ENCODE assay signal across 8 cellular contexts in the genomic region with DNA sequence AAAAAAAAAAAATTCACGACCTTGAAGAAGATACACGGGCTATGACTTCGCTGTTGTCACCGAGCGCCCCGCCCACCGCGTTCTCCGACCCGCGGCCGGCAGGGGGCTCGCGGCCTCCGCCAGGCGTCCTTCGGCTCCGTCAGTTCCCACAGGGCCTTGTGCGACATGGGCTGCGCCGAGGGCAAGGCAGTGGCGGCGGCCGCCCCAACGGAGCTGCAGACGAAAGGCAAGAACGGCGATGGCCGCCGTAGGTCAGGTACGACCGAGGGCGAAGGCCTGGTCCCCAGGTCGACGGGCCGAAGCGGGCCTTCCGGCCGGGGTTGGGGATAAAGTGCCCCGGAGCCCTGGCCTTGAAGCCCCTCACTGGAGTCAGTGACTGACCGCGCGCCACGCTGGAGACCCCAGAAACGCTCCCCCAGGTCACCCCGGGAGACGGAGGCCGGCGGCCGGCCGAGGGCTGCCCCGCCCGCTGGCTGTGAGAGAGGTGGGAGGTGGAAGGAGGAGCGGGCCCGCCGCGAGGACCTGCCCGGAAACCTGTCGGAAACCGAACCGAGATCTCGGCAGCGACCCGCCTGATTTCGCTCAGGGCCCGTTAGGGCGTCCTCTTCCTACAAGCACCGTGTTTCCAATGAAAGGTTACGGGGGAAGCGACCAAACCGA. TPM values are rescaled to one million over a fixed set of nuclear protein-coding genes. Genes with fewer than 3 reads are reported as not detected.
A peak's percentile ranks its signal among the peaks of the same experiment; 100 is the strongest.
DNase-seq lines count a peak whose midpoint lies in the region; TF ChIP-seq lines count a peak whose summit lies in the region.

A gene (plus strand): TSS at position 142 of the 660 bp plus-strand sequence. CDS start 24 bp downstream, at position 166.

- H3K36me3 Mint-ChIP-seq in endothelial cell (ENCODE audit: low read depth, unreplicated experiment) (no peaks in the 10 kb centered on the region), mesothelial cell of epicardium (peaks cover 4% of the 10 kb centered on the region)

- H3K4me3 Mint-ChIP-seq in endothelial cell (ENCODE audit: unreplicated experiment) (peak within 1 kb of the TSS; percentile 93), mesothelial cell of epicardium (peak within 1 kb of the TSS; percentile 75)

- peak within 1 kb of the TSS; percentile 47; the same call in 1 of the 2 replicates for H3K4me3 ChIP-seq in GM08714 (ENCODE audit: low read length)

- H3K4me1 Mint-ChIP-seq in endothelial cell (ENCODE audit: unreplicated experiment) (peaks cover 5% of the 10 kb centered on the region), mesothelial cell of epicardium (peaks cover 16% of the 10 kb centered on the region)

- H3K27me3 Mint-ChIP-seq in endothelial cell (ENCODE audit: unreplicated experiment): peaks cover 2% of the 10 kb centered on the region
- H3K27me3 Mint-ChIP-seq in mesothelial cell of epicardium (ENCODE audit: low read depth): no peaks in the 10 kb centered on the region

- H3K9me3 Mint-ChIP-seq in endothelial cell (ENCODE audit: unreplicated experiment): no peaks in the 10 kb centered on the region
- H3K9me3 Mint-ChIP-seq in mesothelial cell of epicardium: peaks cover 3% of the 10 kb centered on the region

- peak; percentile 71 for TF ChIP-seq CTCF in endothelial cell (IDR thresholded peaks at IDR 0.05; ENCODE audit: unreplicated experiment)
- TF ChIP-seq CTCF in mesothelial cell of epicardium (IDR thresholded peaks at IDR 0.05; ENCODE audit: unreplicated experiment): peak; percentile 79

- H3K27ac Mint-ChIP-seq in endothelial cell (ENCODE audit: unreplicated experiment): no peak within 1 kb of the TSS
- no peak within 1 kb of the TSS for H3K27ac Mint-ChIP-seq in mesothelial cell of epicardium

- DNase-seq in HCEC 1CT: peak; percentile 84
- DNase-seq in NCI-H1092 treated with DMSO at 0.1 percent for 48 hours (lab: John Stamatoyannopoulos, UW): peak; percentile 15
- peak; percentile 58 to 66 (median 65) for DNase-seq in activated CD8-positive, alpha-beta memory T cell treated with anti-CD3 and anti-CD28 coated beads for 48 hours (ENCODE audit: low read depth in 2 of 3, low spot score in 2 of 3)
- peak; percentile 84 for DNase-seq in endothelial cell (ENCODE audit: low spot score)
- peak; percentile 68 to 85 for DNase-seq in mesothelial cell of epicardium (ENCODE audit: low spot score in 2 of 2, unreplicated experiment in 2 of 2)
- peak; percentile 63 for DNase-seq in stimulated activated CD8-positive, alpha-beta memory T cell treated with anti-CD3 and anti-CD28 coated beads, Interleukin-15, amount 100 ng/mL, for 24 hours (ENCODE audit: low read depth)
- DNase-seq in NCI-H2196 treated with DMSO at 0.1 percent for 48 hours (lab: John Stamatoyannopoulos, UW; ENCODE audit: unreplicated experiment): no peak

RNA-seq across cellular contexts. Expression of the gene that starts here (rescaled TPM):
- total RNA-seq in endothelial cell (ENCODE audit: unreplicated experiment): 105 TPM
- 74.7 to 84.6 TPM (median 76.1 TPM) in 3 replicates for total RNA-seq in mesothelial cell of epicardium
